Comparison of ENCODE assay signal across 17 cellular contexts in the genomic region with DNA sequence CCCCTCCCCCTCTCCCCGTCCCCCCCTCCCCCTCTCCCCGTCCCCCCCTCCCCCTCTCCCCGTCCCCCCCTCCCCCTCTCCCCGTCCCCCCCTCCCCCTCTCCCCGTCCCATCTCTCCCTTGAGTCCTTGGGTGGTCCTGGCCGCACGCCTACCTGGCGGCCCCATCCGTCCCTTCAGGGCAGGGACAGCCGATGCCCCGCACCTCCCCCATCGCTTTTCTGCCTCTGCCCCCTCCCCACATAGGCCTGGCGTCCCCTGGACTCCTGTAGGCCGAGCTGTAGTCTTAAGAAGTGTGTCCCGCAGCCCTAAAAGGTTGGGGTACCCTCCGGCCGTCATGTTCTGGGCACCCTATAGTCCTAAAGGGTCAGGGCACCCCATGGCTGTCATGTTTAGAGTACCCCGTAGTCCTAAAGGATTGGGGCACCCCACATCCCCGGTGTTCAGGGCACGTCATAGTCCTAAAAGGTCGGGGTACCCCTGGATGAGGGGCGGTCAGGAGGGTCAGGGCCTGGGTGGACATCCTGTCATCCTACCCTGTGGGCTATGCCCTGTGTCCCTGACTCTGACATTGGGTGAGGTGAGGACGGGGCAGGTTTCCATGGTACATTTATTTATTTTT. TPM values are rescaled to one million over a fixed set of nuclear protein-coding genes. Genes with fewer than 3 reads are reported as not detected.
DNase-seq lines count a peak whose midpoint lies in the region; ATAC-seq and TF ChIP-seq lines count a peak whose summit lies in the region.
"Had no signal": no experiment of that assay in that cellular context is flagged by ENCODE, and none has a peak within 500 bp of the region (broad histone marks: within the 10 kb centered on the region; RNA-seq: fewer than 3 reads in every experiment).

No MANE protein-coding gene starts in this region.

- peaks cover 4% of the 10 kb centered on the region for H3K4me1 Mint-ChIP-seq in activated naive CD8-positive, alpha-beta T cell treated with anti-CD3 and anti-CD28 coated beads, Interleukin-2, amount 10 ng/mL, durations not matched to agents 7 days and 5 days
- peaks cover 4% of the 10 kb centered on the region for H3K4me1 Mint-ChIP-seq in activated naive CD8-positive, alpha-beta T cell treated with anti-CD3 and anti-CD28 coated beads for 36 hours
- peaks cover 16% of the 10 kb centered on the region for H3K4me1 Mint-ChIP-seq in central memory CD8-positive, alpha-beta T cell
- peaks cover 4% of the 10 kb centered on the region for H3K4me1 Mint-ChIP-seq in neural crest cell

- TF ChIP-seq EP300 in esophagus muscularis mucosa (IDR thresholded peaks at IDR 0.05), result no peak

- H3K9me3 ChIP-seq in spleen, result no peaks in the 10 kb centered on the region
- no peaks in the 10 kb centered on the region for H3K9me3 ChIP-seq in esophagus muscularis mucosa
- H3K9me3 ChIP-seq: BLaER1 had no signal

- no peak overlapping the region for H3K4me3 Mint-ChIP-seq in activated naive CD8-positive, alpha-beta T cell treated with anti-CD3 and anti-CD28 coated beads, Interleukin-2, amount 10 ng/mL, durations not matched to agents 7 days and 5 days
- H3K4me3 Mint-ChIP-seq in activated naive CD8-positive, alpha-beta T cell treated with anti-CD3 and anti-CD28 coated beads for 36 hours, result no peak overlapping the region
- peak overlapping the region; percentile 20 for H3K4me3 Mint-ChIP-seq in central memory CD8-positive, alpha-beta T cell
- peak overlapping the region; percentile 31 for H3K4me3 Mint-ChIP-seq in neural crest cell

- H3K27ac ChIP-seq in spleen (no peak overlapping the region), brain microvascular endothelial cell (no peak overlapping the region), caudate nucleus (ENCODE audit: low read depth, low read length) (no peak overlapping the region), esophagus muscularis mucosa (replicated peaks in 1 of 4) (no peak overlapping the region)
- H3K27ac ChIP-seq: BLaER1, GM23248 had no signal

- POLR2A ChIA-PET in activated naive CD8-positive, alpha-beta T cell treated with anti-CD3 and anti-CD28 coated beads, Interleukin-2, amount 10 ng/mL, durations not matched to agents 7 days and 5 days (lab: Charles Lee), result no interaction called here

- no peak for DNase-seq in activated naive CD8-positive, alpha-beta T cell treated with anti-CD3 and anti-CD28 coated beads, Interleukin-2, amount 10 ng/mL, durations not matched to agents 7 days and 5 days
- DNase-seq in activated naive CD8-positive, alpha-beta T cell treated with anti-CD3 and anti-CD28 coated beads for 36 hours, result no peak
- DNase-seq in central memory CD8-positive, alpha-beta T cell (ENCODE audit: low spot score in 2 of 2), result no peak
- no peak for DNase-seq in neural crest cell (ENCODE audit: low read depth, low spot score)
- peak; percentile 49 for DNase-seq in spleen
- no peak for DNase-seq in brain microvascular endothelial cell
- DNase-seq in caudate nucleus (lab: John Stamatoyannopoulos, UW), result no peak
- no peak for DNase-seq in esophagus muscularis mucosa (ENCODE audit: extremely low spot score)
- DNase-seq: DMS79 treated with DMSO at 0.1 percent for 48 hours, GM23248, MV-4-11, NCI-H1930, NCI-H69 had no signal

- ATAC-seq in activated naive CD8-positive, alpha-beta T cell treated with anti-CD3 and anti-CD28 coated beads, Interleukin-2, amount 10 ng/mL, durations not matched to agents 7 days and 5 days (ENCODE audit: low read depth), result no peak
- no peak for ATAC-seq in central memory CD8-positive, alpha-beta T cell (replicated peaks; ENCODE audit: extremely low read depth, poor library complexity, severe bottlenecking)
- ATAC-seq: GM12878, HCT116 had no signal

- 85 to 94% (median 89%) methylated on average over 9 to 17 of the region's 23 CpGs for WGBS in spleen, 5 donors
- 91% methylated on average over 11 of the region's 23 CpGs for WGBS in esophagus muscularis mucosa

- no peak overlapping the region for H3K4me3 ChIP-seq in spleen
- H3K4me3 ChIP-seq in brain microvascular endothelial cell (ENCODE audit: low read depth, low read length), result no peak overlapping the region
- H3K4me3 ChIP-seq in esophagus muscularis mucosa, result no peak overlapping the region
- H3K4me3 ChIP-seq: BLaER1, GM12878, GM23248 had no signal

- TF ChIP-seq CTCF in neural crest cell (conservative IDR thresholded peaks at IDR 0.05) (no peak), spleen (IDR thresholded peaks at IDR 0.05 in 8 of 11, conservative IDR thresholded peaks at IDR 0.05 in 3 of 11) (no peak), brain microvascular endothelial cell (IDR thresholded peaks at IDR 0.05; ENCODE audit: low read depth, low read length, missing control alignments) (no peak), esophagus muscularis mucosa (IDR thresholded peaks at IDR 0.05) (no peak)

- H3K27ac Mint-ChIP-seq in activated naive CD8-positive, alpha-beta T cell treated with anti-CD3 and anti-CD28 coated beads, Interleukin-2, amount 10 ng/mL, durations not matched to agents 7 days and 5 days, result peak overlapping the region; percentile 45
- H3K27ac Mint-ChIP-seq in activated naive CD8-positive, alpha-beta T cell treated with anti-CD3 and anti-CD28 coated beads for 36 hours, result no peak overlapping the region
- no peak overlapping the region for H3K27ac Mint-ChIP-seq in central memory CD8-positive, alpha-beta T cell (ENCODE audit: low read depth)
- H3K27ac Mint-ChIP-seq in neural crest cell (ENCODE audit: unreplicated experiment), result no peak overlapping the region

- intact Hi-C loops in spleen (cut with DNase I; ENCODE audit: low total_unique reads), result no loop called here
- intact Hi-C loops in esophagus muscularis mucosa (cut with DNase I), result no loop called here

- H3K36me3 Mint-ChIP-seq in activated naive CD8-positive, alpha-beta T cell treated with anti-CD3 and anti-CD28 coated beads, Interleukin-2, amount 10 ng/mL, durations not matched to agents 7 days and 5 days, result no peaks in the 10 kb centered on the region
- H3K36me3 Mint-ChIP-seq in activated naive CD8-positive, alpha-beta T cell treated with anti-CD3 and anti-CD28 coated beads for 36 hours, result no peaks in the 10 kb centered on the region
- no peaks in the 10 kb centered on the region for H3K36me3 Mint-ChIP-seq in central memory CD8-positive, alpha-beta T cell (ENCODE audit: insufficient read depth)
- H3K36me3 Mint-ChIP-seq in neural crest cell (ENCODE audit: low read depth), result no peaks in the 10 kb centered on the region
- H3K36me3 Mint-ChIP-seq: CD8-positive, alpha-beta memory T cell had no signal

- H3K27me3 ChIP-seq in spleen (replicated peaks in 1 of 7) (peaks cover 4 to 31% (median 23%) of the 10 kb centered on the region in 7 donors), brain microvascular endothelial cell (replicated peaks) (no peaks in the 10 kb centered on the region), esophagus muscularis mucosa (peaks cover 0 to 63% (median 11%) of the 10 kb centered on the region in 4 donors)

- in situ Hi-C loops in brain microvascular endothelial cell (cut with HindIII; ENCODE audit: low pct_ligation_motif_present, low sequenced_read_pairs), result no loop called here

- no peaks in the 10 kb centered on the region for H3K9me3 Mint-ChIP-seq in activated naive CD8-positive, alpha-beta T cell treated with anti-CD3 and anti-CD28 coated beads, Interleukin-2, amount 10 ng/mL, durations not matched to agents 7 days and 5 days
- no peaks in the 10 kb centered on the region for H3K9me3 Mint-ChIP-seq in activated naive CD8-positive, alpha-beta T cell treated with anti-CD3 and anti-CD28 coated beads for 36 hours
- no peaks in the 10 kb centered on the region for H3K9me3 Mint-ChIP-seq in central memory CD8-positive, alpha-beta T cell
- H3K9me3 Mint-ChIP-seq in neural crest cell, result no peaks in the 10 kb centered on the region

- TF ChIP-seq POLR2A in spleen (IDR thresholded peaks at IDR 0.05), result no peak
- TF ChIP-seq POLR2A in esophagus muscularis mucosa (IDR thresholded peaks at IDR 0.05; ENCODE audit: low read depth), result no peak

- H3K4me1 ChIP-seq in spleen, result peaks cover 4 to 18% (median 11%) of the 10 kb centered on the region in 6 donors
- H3K4me1 ChIP-seq in esophagus muscularis mucosa, result peaks cover 8 to 16% (median 14%) of the 10 kb centered on the region in 4 donors

- H3K27me3 Mint-ChIP-seq in activated naive CD8-positive, alpha-beta T cell treated with anti-CD3 and anti-CD28 coated beads, Interleukin-2, amount 10 ng/mL, durations not matched to agents 7 days and 5 days, result no peaks in the 10 kb centered on the region
- H3K27me3 Mint-ChIP-seq in activated naive CD8-positive, alpha-beta T cell treated with anti-CD3 and anti-CD28 coated beads for 36 hours, result peaks cover 4% of the 10 kb centered on the region
- H3K27me3 Mint-ChIP-seq in central memory CD8-positive, alpha-beta T cell, result no peaks in the 10 kb centered on the region
- H3K27me3 Mint-ChIP-seq in neural crest cell (ENCODE audit: low read depth), result peaks cover 11% of the 10 kb centered on the region
- H3K27me3 Mint-ChIP-seq: CD8-positive, alpha-beta memory T cell had no signal

- peaks cover 0 to 22% (median 12%) of the 10 kb centered on the region in 6 donors for H3K36me3 ChIP-seq in spleen
- H3K36me3 ChIP-seq in brain microvascular endothelial cell (replicated peaks), result no peaks in the 10 kb centered on the region
- peaks cover 0 to 18% (median 13%) of the 10 kb centered on the region in 4 donors for H3K36me3 ChIP-seq in esophagus muscularis mucosa

RNA-seq across cellular contexts. Expression of a gene that starts 10.8 kb away (rescaled TPM):
- total RNA-seq in activated naive CD8-positive, alpha-beta T cell treated with anti-CD3 and anti-CD28 coated beads, Interleukin-2, amount 10 ng/mL, durations not matched to agents 7 days and 5 days, result 10 to 100 TPM; 63.1 to 64.5 TPM
- total RNA-seq in activated naive CD8-positive, alpha-beta T cell treated with anti-CD3 and anti-CD28 coated beads for 36 hours, result 10 to 100 TPM; 70.5 to 71.7 TPM
- 81.3 and 81.9 TPM in 2 replicates for total RNA-seq in neural crest cell
- 10 to 100 TPM; 25.4 to 50.4 (median 37.6) TPM for total RNA-seq in spleen
- polyA plus RNA-seq in spleen, result 10 to 100 TPM; 43.8 to 69.4 (median 43.9) TPM
- 10 to 100 TPM; 31.6 to 61.4 (median 55.5) TPM for total RNA-seq in esophagus muscularis mucosa

RNA-seq across cellular contexts. Expression of a gene that starts 48.2 kb away (rescaled TPM):
- 10 to 100 TPM; 57.3 to 61.2 TPM for total RNA-seq in activated naive CD8-positive, alpha-beta T cell treated with anti-CD3 and anti-CD28 coated beads, Interleukin-2, amount 10 ng/mL, durations not matched to agents 7 days and 5 days
- total RNA-seq in activated naive CD8-positive, alpha-beta T cell treated with anti-CD3 and anti-CD28 coated beads for 36 hours, result 10 to 100 TPM; 43.1 to 43.8 TPM
- total RNA-seq in neural crest cell (49.1 and 52.4 TPM in 2 replicates), spleen (10 to 100 TPM; 13.0 to 35.0 (median 24.3) TPM), esophagus muscularis mucosa (1 to 10 TPM; 2.1 to 8.9 (median 2.4) TPM)
- 10 to 100 TPM in 2 of 3 donors, 1 to 10 TPM in 1; 9.9 to 21.3 (median 11.5) TPM for polyA plus RNA-seq in spleen

RNA-seq across cellular contexts. Expression of a gene that starts 57.3 kb away (rescaled TPM):
- total RNA-seq in activated naive CD8-positive, alpha-beta T cell treated with anti-CD3 and anti-CD28 coated beads, Interleukin-2, amount 10 ng/mL, durations not matched to agents 7 days and 5 days, result 10 to 100 TPM; 40.3 to 40.7 TPM
- total RNA-seq in activated naive CD8-positive, alpha-beta T cell treated with anti-CD3 and anti-CD28 coated beads for 36 hours, result 10 to 100 TPM; 25.5 to 30.6 TPM
- total RNA-seq in neural crest cell (88.4 and 96.5 TPM in 2 replicates), spleen (10 to 100 TPM; 12.6 to 34.2 (median 24.4) TPM), esophagus muscularis mucosa (1 to 10 TPM; 4.0 to 8.3 (median 5.4) TPM)
- polyA plus RNA-seq in spleen, result 10 to 100 TPM; 27.0 to 62.2 (median 45.8) TPM

Comparison
In these comparisons a context has a peak if more than half of its experiments do, and no peak if none do; other contexts are left out.
1. H3K4me3 Mint-ChIP-seq: peak in central memory CD8-positive, alpha-beta T cell (single experiment) and neural crest cell (single experiment); none in activated naive CD8-positive, alpha-beta T cell treated with anti-CD3 and anti-CD28 coated beads, Interleukin-2, amount 10 ng/mL, durations not matched to agents 7 days and 5 days (single experiment) and activated naive CD8-positive, alpha-beta T cell treated with anti-CD3 and anti-CD28 coated beads for 36 hours (single experiment).